In genomic region chrX:48509245-48509590, GRCh38 we compare ENCODE assay signal across 8 cellular contexts. TPM values are rescaled to one million over a fixed set of nuclear protein-coding genes. Genes with fewer than 3 reads are reported as not detected.
DNase-seq lines count a peak whose midpoint lies in the region; ATAC-seq and TF ChIP-seq lines count a peak whose summit lies in the region.

No MANE protein-coding gene starts in this region.

- peak overlapping the region; percentile 71 for H3K4me3 ChIP-seq in retinal pigment epithelial cell (ENCODE audit: low read length)

- H3K4me3 Mint-ChIP-seq in activated CD8-positive, alpha-beta memory T cell treated with anti-CD3 and anti-CD28 coated beads, Interleukin-2, amount 10 ng/mL, durations not matched to agents 7 days and 5 days: peak overlapping the region; percentile 90

- no peaks in the 10 kb centered on the region for H3K27me3 ChIP-seq in foreskin keratinocyte

- H3K4me1 ChIP-seq in foreskin keratinocyte: no peaks in the 10 kb centered on the region

- no peak for DNase-seq in activated CD8-positive, alpha-beta memory T cell treated with anti-CD3 and anti-CD28 coated beads, Interleukin-2, amount 10 ng/mL, durations not matched to agents 7 days and 5 days
- DNase-seq in activated CD8-positive, alpha-beta memory T cell treated with anti-CD3 and anti-CD28 coated beads for 24 hours: no peak
- DNase-seq in foreskin keratinocyte (no peak), retinal pigment epithelial cell (ENCODE audit: low read depth) (no peak), SW480 (ENCODE audit: low spot score) (no peak), GF-D8 (lab: John Stamatoyannopoulos, UW) (no peak)

- H3K9me3 Mint-ChIP-seq in activated CD8-positive, alpha-beta memory T cell treated with anti-CD3 and anti-CD28 coated beads, Interleukin-2, amount 10 ng/mL, durations not matched to agents 7 days and 5 days (ENCODE audit: low read depth): no peaks in the 10 kb centered on the region

- TF ChIP-seq CTCF in foreskin keratinocyte (conservative IDR thresholded peaks at IDR 0.05) (no peak), retinal pigment epithelial cell (conservative IDR thresholded peaks at IDR 0.05; ENCODE audit: low read depth, low read length) (no peak)

- H3K36me3 Mint-ChIP-seq in activated CD8-positive, alpha-beta memory T cell treated with anti-CD3 and anti-CD28 coated beads, Interleukin-2, amount 10 ng/mL, durations not matched to agents 7 days and 5 days: peaks cover 9% of the 10 kb centered on the region

- peak; percentile 21 for ATAC-seq in activated CD8-positive, alpha-beta memory T cell treated with anti-CD3 and anti-CD28 coated beads, Interleukin-2, amount 10 ng/mL, durations not matched to agents 7 days and 5 days
- ATAC-seq in SK-N-SH treated with all-trans-retinoic acid at 6 μM for 48 hours: peak; percentile 22
- peak; percentile 13 for ATAC-seq in foreskin keratinocyte
- no peak for ATAC-seq in GM21786 (IDR thresholded peaks at IDR 0.05; ENCODE audit: unreplicated experiment)

- H3K27ac ChIP-seq in foreskin keratinocyte: no peak overlapping the region

- CTCF ChIA-PET in activated CD8-positive, alpha-beta memory T cell treated with anti-CD3 and anti-CD28 coated beads, Interleukin-2, amount 10 ng/mL, durations not matched to agents 7 days and 5 days (lab: Charles Lee): interaction anchor here (2.3 kb wide), 1 partner anchor 30 kb away, joined by 8 read pairs; the partner anchor contains the start of gene TBC1D25

- H3K4me1 Mint-ChIP-seq in activated CD8-positive, alpha-beta memory T cell treated with anti-CD3 and anti-CD28 coated beads, Interleukin-2, amount 10 ng/mL, durations not matched to agents 7 days and 5 days: peaks cover 30% of the 10 kb centered on the region

- no peaks in the 10 kb centered on the region for H3K27me3 Mint-ChIP-seq in activated CD8-positive, alpha-beta memory T cell treated with anti-CD3 and anti-CD28 coated beads, Interleukin-2, amount 10 ng/mL, durations not matched to agents 7 days and 5 days

- peak overlapping the region; percentile 81 for H3K27ac Mint-ChIP-seq in activated CD8-positive, alpha-beta memory T cell treated with anti-CD3 and anti-CD28 coated beads, Interleukin-2, amount 10 ng/mL, durations not matched to agents 7 days and 5 days

TF ChIP-seq in SK-N-SH treated with all-trans-retinoic acid at 6 μM for 48 hours, 23 proteins besides CTCF, POLR2A, EP300 and RAD21:
- TF ChIP-seq SNAI2 (CRISPR knock-in tag; IDR thresholded peaks at IDR 0.05): no peak
- TF ChIP-seq GLIS3 (CRISPR knock-in tag; IDR thresholded peaks at IDR 0.05): no peak
- TF ChIP-seq CSRNP3 (CRISPR knock-in tag; IDR thresholded peaks at IDR 0.05): no peak
- no peak for TF ChIP-seq CREB5 (CRISPR knock-in tag; IDR thresholded peaks at IDR 0.05; ENCODE audit: low read depth)
- TF ChIP-seq ZNF565 (CRISPR knock-in tag; conservative IDR thresholded peaks at IDR 0.05; ENCODE audit: low read depth): no peak
- no peak for TF ChIP-seq RARB (CRISPR knock-in tag; IDR thresholded peaks at IDR 0.05)
TF ChIP-seq in SK-N-SH treated with all-trans-retinoic acid at 6 μM for 48 hours: peak in this region for 0.

RNA-seq across cellular contexts. Expression of gene PORCN, which starts 0.4 kb away (rescaled TPM):
- total RNA-seq in activated CD8-positive, alpha-beta memory T cell treated with anti-CD3 and anti-CD28 coated beads, Interleukin-2, amount 10 ng/mL, durations not matched to agents 7 days and 5 days: 10 to 100 TPM; 22.4 to 25.7 TPM
- total RNA-seq in foreskin keratinocyte: 30.6 and 60.1 TPM in 2 replicates
- polyA plus RNA-seq in foreskin keratinocyte: 34.1 and 60.6 TPM in 2 replicates

RNA-seq across cellular contexts. Expression of gene EBP, which starts 12.4 kb away (rescaled TPM):
- 100 to 1,000 TPM; 359 to 395 TPM for total RNA-seq in activated CD8-positive, alpha-beta memory T cell treated with anti-CD3 and anti-CD28 coated beads, Interleukin-2, amount 10 ng/mL, durations not matched to agents 7 days and 5 days
- 440 and 479 TPM in 2 replicates for total RNA-seq in foreskin keratinocyte
- 558 and 569 TPM in 2 replicates for polyA plus RNA-seq in foreskin keratinocyte

RNA-seq across cellular contexts. Expression of gene TBC1D25, which starts 30.3 kb away (rescaled TPM):
- 10 to 100 TPM; 23.2 to 26.3 TPM for total RNA-seq in activated CD8-positive, alpha-beta memory T cell treated with anti-CD3 and anti-CD28 coated beads, Interleukin-2, amount 10 ng/mL, durations not matched to agents 7 days and 5 days
- total RNA-seq in foreskin keratinocyte: 9.3 and 9.4 TPM in 2 replicates
- polyA plus RNA-seq in foreskin keratinocyte: 9.6 and 10.6 TPM in 2 replicates

RNA-seq across cellular contexts. Expression of gene FTSJ1, which starts 33.2 kb away (rescaled TPM):
- 10 to 100 TPM; 72.7 to 75.4 TPM for total RNA-seq in activated CD8-positive, alpha-beta memory T cell treated with anti-CD3 and anti-CD28 coated beads, Interleukin-2, amount 10 ng/mL, durations not matched to agents 7 days and 5 days
- total RNA-seq in foreskin keratinocyte: 110 and 160 TPM in 2 replicates
- 95.0 and 134 TPM in 2 replicates for polyA plus RNA-seq in foreskin keratinocyte

RNA-seq across cellular contexts. Expression of gene SLC38A5, which starts 39.2 kb away (rescaled TPM):
- 100 to 1,000 TPM in 1 of 2 experiments, 10 to 100 TPM in 1; 93.9 to 123 TPM for total RNA-seq in activated CD8-positive, alpha-beta memory T cell treated with anti-CD3 and anti-CD28 coated beads, Interleukin-2, amount 10 ng/mL, durations not matched to agents 7 days and 5 days
- total RNA-seq in foreskin keratinocyte: 170 and 252 TPM in 2 replicates
- polyA plus RNA-seq in foreskin keratinocyte: 216 and 317 TPM in 2 replicates
